Comparison of ENCODE assay signal across 1 cellular context in genomic region chr3:48042071-48042760, GRCh38.
TF ChIP-seq lines count a peak whose summit lies in the region.

No MANE protein-coding gene starts in this region.

TF ChIP-seq in HEK293, 187 proteins besides CTCF, POLR2A, EP300 and RAD21:
- TF ChIP-seq ELK4 (IDR thresholded peaks at IDR 0.05; ENCODE audit: borderline replicate concordance, low read depth, low read length): no peak
- TF ChIP-seq ZNF560 (tag by site-specific recombination; IDR thresholded peaks at IDR 0.05; ENCODE audit: borderline replicate concordance): no peak
- no peak for TF ChIP-seq YY1 (tag by site-specific recombination; IDR thresholded peaks at IDR 0.05)
- TF ChIP-seq ZNF362 (tag by site-specific recombination; IDR thresholded peaks at IDR 0.05): no peak
- 0 out of 2 replicates have a peak, but pooled peaks have one; percentile 9 for TF ChIP-seq INSM2 (tag by site-specific recombination; IDR thresholded peaks at IDR 0.05)
- TF ChIP-seq REPIN1 (tag by site-specific recombination; IDR thresholded peaks at IDR 0.05; ENCODE audit: low read depth): no peak
- TF ChIP-seq PRDM6 (tag by site-specific recombination; IDR thresholded peaks at IDR 0.05): peak; percentile 44; the same call in 1 of the 2 replicates
- peak; percentile 80; the same call in 1 of the 2 replicates for TF ChIP-seq SCRT1 (tag by site-specific recombination; IDR thresholded peaks at IDR 0.05; ENCODE audit: borderline replicate concordance)
- no peak for TF ChIP-seq ZNF658 (tag by site-specific recombination; IDR thresholded peaks at IDR 0.05)
- TF ChIP-seq ZBTB44 (tag by site-specific recombination; IDR thresholded peaks at IDR 0.05): no peak
- no peak for TF ChIP-seq ZNF132 (tag by site-specific recombination; IDR thresholded peaks at IDR 0.05; ENCODE audit: borderline replicate concordance)
- peak; percentile 56 for TF ChIP-seq SCRT2 (tag by site-specific recombination; IDR thresholded peaks at IDR 0.05)
- TF ChIP-seq ZNF433 (tag by site-specific recombination; IDR thresholded peaks at IDR 0.05; ENCODE audit: low read depth): no peak
- TF ChIP-seq PRDM4 (tag by site-specific recombination; IDR thresholded peaks at IDR 0.05): no peak
- no peak for TF ChIP-seq ZNF391 (tag by site-specific recombination; IDR thresholded peaks at IDR 0.05; ENCODE audit: borderline replicate concordance, low read depth)
- no peak for TF ChIP-seq ZNF514 (tag by site-specific recombination; IDR thresholded peaks at IDR 0.05)
- TF ChIP-seq PRDM10 (tag by site-specific recombination; IDR thresholded peaks at IDR 0.05): peak; percentile 52
- 0 out of 2 replicates have a peak, but pooled peaks have one; percentile 6 for TF ChIP-seq OSR2 (tag by site-specific recombination; IDR thresholded peaks at IDR 0.05)
- no peak for TF ChIP-seq ZNF777 (tag by site-specific recombination; IDR thresholded peaks at IDR 0.05; ENCODE audit: borderline replicate concordance)
